Comparison of ENCODE assay signal across 1 cellular context in the genomic region with DNA sequence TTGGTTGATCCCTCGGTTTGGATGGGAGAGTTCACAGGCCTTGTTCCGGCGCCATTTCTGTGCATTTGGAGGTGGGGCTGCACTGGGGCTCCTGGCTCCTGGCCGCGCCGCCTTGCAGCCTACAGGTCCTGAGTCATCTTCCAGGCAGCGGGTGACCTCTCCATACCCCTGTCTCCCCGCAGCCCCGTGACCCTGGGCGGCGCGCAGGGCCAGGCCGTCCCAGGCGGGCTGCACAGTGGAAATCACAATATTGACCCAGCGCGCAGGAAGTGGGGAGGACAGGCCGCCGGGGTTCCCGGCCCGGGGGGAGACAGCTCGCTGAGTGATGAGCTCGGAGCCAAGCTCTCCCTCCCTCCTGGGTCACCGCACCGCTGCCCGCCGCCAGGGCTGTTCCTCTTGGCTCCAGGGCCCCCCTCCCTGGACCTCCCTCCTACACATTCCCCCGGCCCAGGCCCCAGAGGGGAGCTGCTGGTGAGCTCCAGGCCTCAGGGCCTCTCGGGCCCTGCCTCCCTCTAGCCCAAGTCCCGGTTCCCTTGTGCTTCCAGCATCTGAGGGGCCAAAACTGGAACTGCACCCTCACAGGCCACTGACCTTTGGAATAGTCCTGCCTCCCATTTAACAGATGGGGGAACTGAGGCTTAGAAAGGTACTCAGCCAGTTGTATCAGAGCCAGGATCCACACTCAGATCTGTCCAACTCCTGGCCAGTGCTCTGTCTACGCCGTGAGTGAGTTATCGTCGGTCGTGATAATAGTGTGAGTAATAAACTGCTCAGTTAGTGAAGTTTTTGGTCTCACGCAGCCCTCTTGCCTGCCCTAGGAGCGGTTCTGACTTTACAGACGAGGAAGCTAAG.
A peak's percentile ranks its signal among the peaks of the same experiment; 100 is the strongest.
TF ChIP-seq lines count a peak whose summit lies in the region.

No MANE protein-coding gene starts in this region.

TF ChIP-seq in K562, 482 proteins besides CTCF, POLR2A, EP300 and RAD21 (continues in another document):
- TF ChIP-seq TSC22D4 (tag; IDR thresholded peaks at IDR 0.05) = no peak
- TF ChIP-seq ZNF561 (CRISPR knock-in tag; conservative IDR thresholded peaks at IDR 0.05) = no peak
- TF ChIP-seq, protein P1, sequence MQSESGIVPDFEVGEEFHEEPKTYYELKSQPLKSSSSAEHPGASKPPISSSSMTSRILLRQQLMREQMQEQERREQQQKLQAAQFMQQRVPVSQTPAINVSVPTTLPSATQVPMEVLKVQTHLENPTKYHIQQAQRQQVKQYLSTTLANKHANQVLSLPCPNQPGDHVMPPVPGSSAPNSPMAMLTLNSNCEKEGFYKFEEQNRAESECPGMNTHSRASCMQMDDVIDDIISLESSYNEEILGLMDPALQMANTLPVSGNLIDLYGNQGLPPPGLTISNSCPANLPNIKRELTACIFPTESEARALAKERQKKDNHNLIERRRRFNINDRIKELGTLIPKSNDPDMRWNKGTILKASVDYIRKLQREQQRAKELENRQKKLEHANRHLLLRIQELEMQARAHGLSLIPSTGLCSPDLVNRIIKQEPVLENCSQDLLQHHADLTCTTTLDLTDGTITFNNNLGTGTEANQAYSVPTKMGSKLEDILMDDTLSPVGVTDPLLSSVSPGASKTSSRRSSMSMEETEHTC (IDR thresholded peaks at IDR 0.05) = peak; percentile 72; the same call in 1 of the 2 replicates
- 0 out of 2 replicates have a peak, but pooled peaks have one; percentile 17 for TF ChIP-seq CBFA2T2 (conservative IDR thresholded peaks at IDR 0.05)
- TF ChIP-seq ZNF445 (CRISPR knock-in tag; IDR thresholded peaks at IDR 0.05; ENCODE audit: low read depth) = no peak
- TF ChIP-seq, protein P2, sequence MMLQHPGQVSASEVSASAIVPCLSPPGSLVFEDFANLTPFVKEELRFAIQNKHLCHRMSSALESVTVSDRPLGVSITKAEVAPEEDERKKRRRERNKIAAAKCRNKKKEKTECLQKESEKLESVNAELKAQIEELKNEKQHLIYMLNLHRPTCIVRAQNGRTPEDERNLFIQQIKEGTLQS (IDR thresholded peaks at IDR 0.05) = peak; percentile 62
- TF ChIP-seq, protein P2 (CRISPR knock-in tag; conservative IDR thresholded peaks at IDR 0.05) = no peak
- TF ChIP-seq ZFP1 (CRISPR knock-in tag; IDR thresholded peaks at IDR 0.05) = no peak
- no peak for TF ChIP-seq PHF20 (IDR thresholded peaks at IDR 0.05; ENCODE audit: partially characterized antibody)
- no peak for TF ChIP-seq ZNF695 (CRISPR knock-in tag; IDR thresholded peaks at IDR 0.05)
- TF ChIP-seq POLR2G (IDR thresholded peaks at IDR 0.05; ENCODE audit: low read depth, low read length) = peak; percentile 71
- peak; percentile 82 for TF ChIP-seq CXXC5 (CRISPR knock-in tag; IDR thresholded peaks at IDR 0.05)
- no peak for TF ChIP-seq PTBP1 (IDR thresholded peaks at IDR 0.05; ENCODE audit: low read depth, low read length)
- TF ChIP-seq SMAD4 (CRISPR knock-in tag; conservative IDR thresholded peaks at IDR 0.05) = peak; percentile 89
- TF ChIP-seq ZSCAN32 (CRISPR knock-in tag; IDR thresholded peaks at IDR 0.05) = no peak
- TF ChIP-seq ZNF707 (CRISPR knock-in tag; conservative IDR thresholded peaks at IDR 0.05) = no peak
- TF ChIP-seq, protein P3, sequence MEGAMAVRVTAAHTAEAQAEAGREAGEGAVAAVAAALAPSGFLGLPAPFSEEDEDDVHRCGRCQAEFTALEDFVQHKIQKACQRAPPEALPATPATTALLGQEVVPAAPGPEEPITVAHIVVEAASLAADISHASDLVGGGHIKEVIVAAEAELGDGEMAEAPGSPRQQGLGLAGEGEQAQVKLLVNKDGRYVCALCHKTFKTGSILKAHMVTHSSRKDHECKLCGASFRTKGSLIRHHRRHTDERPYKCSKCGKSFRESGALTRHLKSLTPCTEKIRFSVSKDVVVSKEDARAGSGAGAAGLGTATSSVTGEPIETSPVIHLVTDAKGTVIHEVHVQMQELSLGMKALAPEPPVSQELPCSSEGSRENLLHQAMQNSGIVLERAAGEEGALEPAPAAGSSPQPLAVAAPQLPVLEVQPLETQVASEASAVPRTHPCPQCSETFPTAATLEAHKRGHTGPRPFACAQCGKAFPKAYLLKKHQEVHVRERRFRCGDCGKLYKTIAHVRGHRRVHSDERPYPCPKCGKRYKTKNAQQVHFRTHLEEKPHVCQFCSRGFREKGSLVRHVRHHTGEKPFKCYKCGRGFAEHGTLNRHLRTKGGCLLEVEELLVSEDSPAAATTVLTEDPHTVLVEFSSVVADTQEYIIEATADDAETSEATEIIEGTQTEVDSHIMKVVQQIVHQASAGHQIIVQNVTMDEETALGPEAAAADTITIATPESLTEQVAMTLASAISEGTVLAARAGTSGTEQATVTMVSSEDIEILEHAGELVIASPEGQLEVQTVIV (CRISPR knock-in tag; IDR thresholded peaks at IDR 0.05; ENCODE audit: borderline replicate concordance) = no peak
- TF ChIP-seq MYC (IDR thresholded peaks at IDR 0.05; ENCODE audit: low read depth, low read length) = no peak
- TF ChIP-seq MYC (CRISPR knock-in tag; IDR thresholded peaks at IDR 0.05; ENCODE audit: borderline replicate concordance, low read depth) = no peak
- TF ChIP-seq POLR3A (IDR thresholded peaks at IDR 0.05; ENCODE audit: borderline replicate concordance, extremely low read depth, insufficient read depth, insufficient read length) = no peak
- TF ChIP-seq PTRF (tag; IDR thresholded peaks at IDR 0.05) = no peak
- TF ChIP-seq, protein P4, sequence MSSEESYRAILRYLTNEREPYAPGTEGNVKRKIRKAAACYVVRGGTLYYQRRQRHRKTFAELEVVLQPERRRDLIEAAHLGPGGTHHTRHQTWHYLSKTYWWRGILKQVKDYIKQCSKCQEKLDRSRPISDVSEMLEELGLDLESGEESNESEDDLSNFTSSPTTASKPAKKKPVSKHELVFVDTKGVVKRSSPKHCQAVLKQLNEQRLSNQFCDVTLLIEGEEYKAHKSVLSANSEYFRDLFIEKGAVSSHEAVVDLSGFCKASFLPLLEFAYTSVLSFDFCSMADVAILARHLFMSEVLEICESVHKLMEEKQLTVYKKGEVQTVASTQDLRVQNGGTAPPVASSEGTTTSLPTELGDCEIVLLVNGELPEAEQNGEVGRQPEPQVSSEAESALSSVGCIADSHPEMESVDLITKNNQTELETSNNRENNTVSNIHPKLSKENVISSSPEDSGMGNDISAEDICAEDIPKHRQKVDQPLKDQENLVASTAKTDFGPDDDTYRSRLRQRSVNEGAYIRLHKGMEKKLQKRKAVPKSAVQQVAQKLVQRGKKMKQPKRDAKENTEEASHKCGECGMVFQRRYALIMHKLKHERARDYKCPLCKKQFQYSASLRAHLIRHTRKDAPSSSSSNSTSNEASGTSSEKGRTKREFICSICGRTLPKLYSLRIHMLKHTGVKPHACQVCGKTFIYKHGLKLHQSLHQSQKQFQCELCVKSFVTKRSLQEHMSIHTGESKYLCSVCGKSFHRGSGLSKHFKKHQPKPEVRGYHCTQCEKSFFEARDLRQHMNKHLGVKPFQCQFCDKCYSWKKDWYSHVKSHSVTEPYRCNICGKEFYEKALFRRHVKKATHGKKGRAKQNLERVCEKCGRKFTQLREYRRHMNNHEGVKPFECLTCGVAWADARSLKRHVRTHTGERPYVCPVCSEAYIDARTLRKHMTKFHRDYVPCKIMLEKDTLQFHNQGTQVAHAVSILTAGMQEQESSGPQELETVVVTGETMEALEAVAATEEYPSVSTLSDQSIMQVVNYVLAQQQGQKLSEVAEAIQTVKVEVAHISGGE (CRISPR knock-in tag; IDR thresholded peaks at IDR 0.05) = peak in 1 of 3 experiments; percentile 47; a peak in 1 of 6 replicates
- TF ChIP-seq, protein P5, sequence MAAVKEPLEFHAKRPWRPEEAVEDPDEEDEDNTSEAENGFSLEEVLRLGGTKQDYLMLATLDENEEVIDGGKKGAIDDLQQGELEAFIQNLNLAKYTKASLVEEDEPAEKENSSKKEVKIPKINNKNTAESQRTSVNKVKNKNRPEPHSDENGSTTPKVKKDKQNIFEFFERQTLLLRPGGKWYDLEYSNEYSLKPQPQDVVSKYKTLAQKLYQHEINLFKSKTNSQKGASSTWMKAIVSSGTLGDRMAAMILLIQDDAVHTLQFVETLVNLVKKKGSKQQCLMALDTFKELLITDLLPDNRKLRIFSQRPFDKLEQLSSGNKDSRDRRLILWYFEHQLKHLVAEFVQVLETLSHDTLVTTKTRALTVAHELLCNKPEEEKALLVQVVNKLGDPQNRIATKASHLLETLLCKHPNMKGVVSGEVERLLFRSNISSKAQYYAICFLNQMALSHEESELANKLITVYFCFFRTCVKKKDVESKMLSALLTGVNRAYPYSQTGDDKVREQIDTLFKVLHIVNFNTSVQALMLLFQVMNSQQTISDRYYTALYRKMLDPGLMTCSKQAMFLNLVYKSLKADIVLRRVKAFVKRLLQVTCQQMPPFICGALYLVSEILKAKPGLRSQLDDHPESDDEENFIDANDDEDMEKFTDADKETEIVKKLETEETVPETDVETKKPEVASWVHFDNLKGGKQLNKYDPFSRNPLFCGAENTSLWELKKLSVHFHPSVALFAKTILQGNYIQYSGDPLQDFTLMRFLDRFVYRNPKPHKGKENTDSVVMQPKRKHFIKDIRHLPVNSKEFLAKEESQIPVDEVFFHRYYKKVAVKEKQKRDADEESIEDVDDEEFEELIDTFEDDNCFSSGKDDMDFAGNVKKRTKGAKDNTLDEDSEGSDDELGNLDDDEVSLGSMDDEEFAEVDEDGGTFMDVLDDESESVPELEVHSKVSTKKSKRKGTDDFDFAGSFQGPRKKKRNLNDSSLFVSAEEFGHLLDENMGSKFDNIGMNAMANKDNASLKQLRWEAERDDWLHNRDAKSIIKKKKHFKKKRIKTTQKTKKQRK (IDR thresholded peaks at IDR 0.05; ENCODE audit: borderline replicate concordance, low read depth, low read length) = no peak
- TF ChIP-seq PYGO2 (tag; IDR thresholded peaks at IDR 0.05) = no peak
- TF ChIP-seq KAT8 (IDR thresholded peaks at IDR 0.05; ENCODE audit: low read depth) = no peak
- no peak for TF ChIP-seq GTF2E2 (tag; IDR thresholded peaks at IDR 0.05)
- TF ChIP-seq ZFX (CRISPR knock-in tag; IDR thresholded peaks at IDR 0.05) = peak; percentile 57
- TF ChIP-seq, protein P6, sequence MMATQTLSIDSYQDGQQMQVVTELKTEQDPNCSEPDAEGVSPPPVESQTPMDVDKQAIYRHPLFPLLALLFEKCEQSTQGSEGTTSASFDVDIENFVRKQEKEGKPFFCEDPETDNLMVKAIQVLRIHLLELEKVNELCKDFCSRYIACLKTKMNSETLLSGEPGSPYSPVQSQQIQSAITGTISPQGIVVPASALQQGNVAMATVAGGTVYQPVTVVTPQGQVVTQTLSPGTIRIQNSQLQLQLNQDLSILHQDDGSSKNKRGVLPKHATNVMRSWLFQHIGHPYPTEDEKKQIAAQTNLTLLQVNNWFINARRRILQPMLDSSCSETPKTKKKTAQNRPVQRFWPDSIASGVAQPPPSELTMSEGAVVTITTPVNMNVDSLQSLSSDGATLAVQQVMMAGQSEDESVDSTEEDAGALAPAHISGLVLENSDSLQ (IDR thresholded peaks at IDR 0.05) = no peak
- TF ChIP-seq ZNF589 (CRISPR knock-in tag; IDR thresholded peaks at IDR 0.05; ENCODE audit: low read depth) = peak; percentile 72; the same call in 1 of the 2 replicates
- TF ChIP-seq SMARCE1 (IDR thresholded peaks at IDR 0.05) = 0 out of 2 replicates have a peak, but pooled peaks have one; percentile 34
- 0 out of 4 replicates have a peak, but pooled peaks of 1 of the 2 experiments have one; percentile 38 for TF ChIP-seq FOXA3 (CRISPR knock-in tag; conservative IDR thresholded peaks at IDR 0.05 in 1 of 2, IDR thresholded peaks at IDR 0.05 in 1 of 2)
- no peak for TF ChIP-seq PML (IDR thresholded peaks at IDR 0.05; ENCODE audit: low read length)
- TF ChIP-seq, protein P7, sequence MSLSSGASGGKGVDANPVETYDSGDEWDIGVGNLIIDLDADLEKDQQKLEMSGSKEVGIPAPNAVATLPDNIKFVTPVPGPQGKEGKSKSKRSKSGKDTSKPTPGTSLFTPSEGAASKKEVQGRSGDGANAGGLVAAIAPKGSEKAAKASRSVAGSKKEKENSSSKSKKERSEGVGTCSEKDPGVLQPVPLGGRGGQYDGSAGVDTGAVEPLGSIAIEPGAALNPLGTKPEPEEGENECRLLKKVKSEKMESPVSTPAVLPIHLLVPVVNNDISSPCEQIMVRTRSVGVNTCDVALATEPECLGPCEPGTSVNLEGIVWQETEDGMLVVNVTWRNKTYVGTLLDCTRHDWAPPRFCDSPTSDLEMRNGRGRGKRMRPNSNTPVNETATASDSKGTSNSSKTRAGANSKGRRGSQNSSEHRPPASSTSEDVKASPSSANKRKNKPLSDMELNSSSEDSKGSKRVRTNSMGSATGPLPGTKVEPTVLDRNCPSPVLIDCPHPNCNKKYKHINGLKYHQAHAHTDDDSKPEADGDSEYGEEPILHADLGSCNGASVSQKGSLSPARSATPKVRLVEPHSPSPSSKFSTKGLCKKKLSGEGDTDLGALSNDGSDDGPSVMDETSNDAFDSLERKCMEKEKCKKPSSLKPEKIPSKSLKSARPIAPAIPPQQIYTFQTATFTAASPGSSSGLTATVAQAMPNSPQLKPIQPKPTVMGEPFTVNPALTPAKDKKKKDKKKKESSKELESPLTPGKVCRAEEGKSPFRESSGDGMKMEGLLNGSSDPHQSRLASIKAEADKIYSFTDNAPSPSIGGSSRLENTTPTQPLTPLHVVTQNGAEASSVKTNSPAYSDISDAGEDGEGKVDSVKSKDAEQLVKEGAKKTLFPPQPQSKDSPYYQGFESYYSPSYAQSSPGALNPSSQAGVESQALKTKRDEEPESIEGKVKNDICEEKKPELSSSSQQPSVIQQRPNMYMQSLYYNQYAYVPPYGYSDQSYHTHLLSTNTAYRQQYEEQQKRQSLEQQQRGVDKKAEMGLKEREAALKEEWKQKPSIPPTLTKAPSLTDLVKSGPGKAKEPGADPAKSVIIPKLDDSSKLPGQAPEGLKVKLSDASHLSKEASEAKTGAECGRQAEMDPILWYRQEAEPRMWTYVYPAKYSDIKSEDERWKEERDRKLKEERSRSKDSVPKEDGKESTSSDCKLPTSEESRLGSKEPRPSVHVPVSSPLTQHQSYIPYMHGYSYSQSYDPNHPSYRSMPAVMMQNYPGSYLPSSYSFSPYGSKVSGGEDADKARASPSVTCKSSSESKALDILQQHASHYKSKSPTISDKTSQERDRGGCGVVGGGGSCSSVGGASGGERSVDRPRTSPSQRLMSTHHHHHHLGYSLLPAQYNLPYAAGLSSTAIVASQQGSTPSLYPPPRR (CRISPR knock-in tag; IDR thresholded peaks at IDR 0.05; ENCODE audit: borderline replicate concordance) = no peak
- no peak for TF ChIP-seq SNRNP70 (optimal IDR thresholded peaks at IDR 0.05; ENCODE audit: low read depth, low read length)
- TF ChIP-seq, protein P8, sequence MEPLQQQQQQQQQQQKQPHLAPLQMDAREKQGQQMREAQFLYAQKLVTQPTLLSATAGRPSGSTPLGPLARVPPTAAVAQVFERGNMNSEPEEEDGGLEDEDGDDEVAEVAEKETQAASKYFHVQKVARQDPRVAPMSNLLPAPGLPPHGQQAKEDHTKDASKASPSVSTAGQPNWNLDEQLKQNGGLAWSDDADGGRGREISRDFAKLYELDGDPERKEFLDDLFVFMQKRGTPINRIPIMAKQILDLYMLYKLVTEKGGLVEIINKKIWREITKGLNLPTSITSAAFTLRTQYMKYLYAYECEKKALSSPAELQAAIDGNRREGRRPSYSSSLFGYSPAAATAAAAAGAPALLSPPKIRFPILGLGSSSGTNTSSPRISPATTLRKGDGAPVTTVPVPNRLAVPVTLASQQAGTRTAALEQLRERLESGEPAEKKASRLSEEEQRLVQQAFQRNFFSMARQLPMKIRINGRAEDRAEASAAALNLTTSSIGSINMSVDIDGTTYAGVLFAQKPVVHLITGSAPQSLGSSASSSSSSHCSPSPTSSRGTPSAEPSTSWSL (CRISPR knock-in tag; IDR thresholded peaks at IDR 0.05; ENCODE audit: borderline replicate concordance) = no peak
- TF ChIP-seq, protein P9, sequence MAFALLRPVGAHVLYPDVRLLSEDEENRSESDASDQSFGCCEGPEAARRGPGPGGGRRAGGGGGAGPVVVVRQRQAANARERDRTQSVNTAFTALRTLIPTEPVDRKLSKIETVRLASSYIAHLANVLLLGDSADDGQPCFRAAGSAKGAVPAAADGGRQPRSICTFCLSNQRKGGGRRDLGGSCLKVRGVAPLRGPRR (CRISPR knock-in tag; IDR thresholded peaks at IDR 0.05) = no peak
- no peak for TF ChIP-seq SP1 (CRISPR knock-in tag; IDR thresholded peaks at IDR 0.05)
